Comparison of ENCODE assay signal across 8 cellular contexts in the genomic region with DNA sequence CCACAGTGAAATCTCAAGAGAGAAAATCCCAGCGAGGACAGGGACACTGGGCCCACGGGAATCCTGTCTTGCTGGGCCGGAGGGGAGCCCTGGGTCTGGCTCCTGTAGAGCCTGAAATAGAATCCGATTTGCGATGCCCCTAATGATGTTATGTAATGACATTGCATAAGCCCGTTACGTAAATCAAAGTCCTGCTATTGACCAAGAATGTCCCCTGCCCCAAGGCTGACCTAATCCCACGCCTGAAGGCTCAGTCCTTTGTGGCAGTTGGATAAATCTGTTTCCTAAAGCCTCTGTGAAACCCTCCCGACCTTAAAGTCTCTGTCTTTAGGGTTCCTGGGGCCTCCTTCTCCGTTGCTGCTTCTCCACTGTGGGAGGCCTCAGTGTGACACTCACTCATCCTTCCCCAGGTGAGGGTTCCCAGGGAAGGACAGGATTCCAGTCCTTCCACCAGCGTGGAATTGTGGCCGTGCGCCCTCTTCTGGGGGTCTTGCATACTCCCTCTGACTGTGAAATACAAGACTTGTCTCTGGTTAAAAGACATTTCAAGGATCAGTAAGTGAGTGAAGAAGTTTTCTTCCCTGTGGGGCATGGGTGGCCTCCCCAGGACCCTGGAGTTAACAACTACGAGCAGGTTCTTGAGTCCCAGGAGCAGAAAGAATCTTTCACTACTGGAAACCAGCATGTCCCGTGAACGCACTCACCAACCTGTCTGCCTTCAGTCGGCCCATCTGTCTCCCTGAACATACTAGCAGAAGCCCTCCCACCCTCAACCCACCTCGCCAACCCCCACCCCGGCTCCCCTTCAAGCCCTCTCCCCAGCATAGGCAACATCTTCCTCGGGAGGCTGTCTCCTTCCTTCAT. TPM values are rescaled to one million over a fixed set of nuclear protein-coding genes. Genes with fewer than 3 reads are reported as not detected.
DNase-seq lines count a peak whose midpoint lies in the region; ATAC-seq, FAIRE-seq and TF ChIP-seq lines count a peak whose summit lies in the region.

No MANE protein-coding gene starts in this region.

- no peaks in the 10 kb centered on the region for H3K36me3 ChIP-seq in A673 (ENCODE audit: insufficient read depth, low read length, poor library complexity, severe bottlenecking)
- H3K36me3 ChIP-seq in adipocyte (ENCODE audit: control insufficient read depth, insufficient read depth, low read length, severe bottlenecking) = no peaks in the 10 kb centered on the region

- H3K27me3 ChIP-seq in A673 (replicated peaks; ENCODE audit: insufficient read depth, low read depth, low read length, poor library complexity) (no peaks in the 10 kb centered on the region), adipocyte (replicated peaks; ENCODE audit: control insufficient read depth, insufficient read depth, low read length) (peaks cover 17% of the 10 kb centered on the region)
- no peaks in the 10 kb centered on the region for H3K27me3 ChIP-seq in CD4-positive, alpha-beta T cell (ENCODE audit: control insufficient read depth, insufficient read depth, low read length)

- no peak overlapping the region for H3K27ac Mint-ChIP-seq in natural killer cell
- no peak overlapping the region for H3K27ac Mint-ChIP-seq in stimulated activated naive B cell treated with anti-CD40 and anti-IgM and Interleukin-4, amounts not matched to agents 10 μg/mL and 1 μg/mL and 100 μg/mL, for 72 hours
- no peak overlapping the region for H3K27ac Mint-ChIP-seq in CD4-positive, alpha-beta T cell

- H3K27ac ChIP-seq in A673 (ENCODE audit: low read depth, low read length, poor library complexity, severe bottlenecking) = no peak overlapping the region
- no peak overlapping the region for H3K27ac ChIP-seq in CD4-positive, alpha-beta T cell (ENCODE audit: low read depth, low read length)

- H3K4me3 Mint-ChIP-seq in natural killer cell = no peak overlapping the region
- H3K4me3 Mint-ChIP-seq in stimulated activated naive B cell treated with anti-CD40 and anti-IgM and Interleukin-4, amounts not matched to agents 10 μg/mL and 1 μg/mL and 100 μg/mL, for 72 hours = no peak overlapping the region
- H3K4me3 Mint-ChIP-seq in CD4-positive, alpha-beta T cell = no peak overlapping the region

- H3K4me3 ChIP-seq in A673 (ENCODE audit: low read depth, low read length, poor library complexity, severe bottlenecking) (no peak overlapping the region), adipocyte (ENCODE audit: low read length) (no peak overlapping the region)

- no peak overlapping the region for H3K9ac ChIP-seq in adipocyte (ENCODE audit: low read length)

- no peaks in the 10 kb centered on the region for H3K27me3 Mint-ChIP-seq in natural killer cell (ENCODE audit: low read depth in 2 of 2)
- no peaks in the 10 kb centered on the region for H3K27me3 Mint-ChIP-seq in stimulated activated naive B cell treated with anti-CD40 and anti-IgM and Interleukin-4, amounts not matched to agents 10 μg/mL and 1 μg/mL and 100 μg/mL, for 72 hours
- no peaks in the 10 kb centered on the region for H3K27me3 Mint-ChIP-seq in CD4-positive, alpha-beta T cell

- H3K9me3 Mint-ChIP-seq in natural killer cell = no peaks in the 10 kb centered on the region
- H3K9me3 Mint-ChIP-seq in stimulated activated naive B cell treated with anti-CD40 and anti-IgM and Interleukin-4, amounts not matched to agents 10 μg/mL and 1 μg/mL and 100 μg/mL, for 72 hours = peaks cover 0 to 3% of the 10 kb centered on the region in 2 donors
- H3K9me3 Mint-ChIP-seq in CD4-positive, alpha-beta T cell = no peaks in the 10 kb centered on the region

- no peak for TF ChIP-seq POLR2A in H54 (IDR thresholded peaks at IDR 0.05; ENCODE audit: low read depth, low read length)

- DNase-seq in A673 (ENCODE audit: low spot score) (peak; percentile 52), H54 (ENCODE audit: insufficient read length, low spot score) (peak; percentile 40), adipocyte (ENCODE audit: low read depth) (peak; percentile 68), islet precursor cell (peak; percentile 85), GM19238 (ENCODE audit: insufficient read length, low spot score) (no peak), natural killer cell (no peak)
- no peak for DNase-seq in stimulated activated naive B cell treated with anti-CD40 and anti-IgM and Interleukin-4, amounts not matched to agents 10 μg/mL and 1 μg/mL and 100 μg/mL, for 72 hours
- no peak for DNase-seq in CD4-positive, alpha-beta T cell

- POLR2A ChIA-PET in A673 (lab: Charles Lee; ENCODE audit: low non-redundant PET) = no interaction called here
- POLR2A ChIA-PET in CD4-positive, alpha-beta T cell (lab: Charles Lee) = no interaction called here

- H3K4me1 ChIP-seq in A673 (ENCODE audit: insufficient read depth, low read length, poor library complexity, severe bottlenecking) (no peaks in the 10 kb centered on the region), adipocyte (ENCODE audit: control insufficient read depth, insufficient read depth, low read length) (no peaks in the 10 kb centered on the region)

- TF ChIP-seq CTCF in A673 (conservative IDR thresholded peaks at IDR 0.05; ENCODE audit: low read depth, low read length) (peak; percentile 83), natural killer cell (IDR thresholded peaks at IDR 0.05) (no peak)
- no peak for TF ChIP-seq CTCF in CD4-positive, alpha-beta T cell (IDR thresholded peaks at IDR 0.05)

- H3K9me3 ChIP-seq in A673 (ENCODE audit: low read depth, low read length, poor library complexity, severe bottlenecking) (no peaks in the 10 kb centered on the region), adipocyte (ENCODE audit: control insufficient read depth, low read length) (peaks cover 4% of the 10 kb centered on the region)
- no peaks in the 10 kb centered on the region for H3K9me3 ChIP-seq in CD4-positive, alpha-beta T cell (ENCODE audit: control insufficient read depth, low read length)

- FAIRE-seq in H54 (lab: Jason Lieb, UNC) = no peak

- intact Hi-C loops in A673 (cut with micrococcal nuclease; ENCODE audit: unreplicated experiment) (no loop called here), natural killer cell (cut with micrococcal nuclease) (no loop called here)
- intact Hi-C loops in CD4-positive, alpha-beta T cell (cut with DNase I, micrococcal nuclease) = no loop called here

- no peaks in the 10 kb centered on the region for H3K36me3 Mint-ChIP-seq in natural killer cell
- H3K36me3 Mint-ChIP-seq in stimulated activated naive B cell treated with anti-CD40 and anti-IgM and Interleukin-4, amounts not matched to agents 10 μg/mL and 1 μg/mL and 100 μg/mL, for 72 hours = peaks cover 0 to 3% of the 10 kb centered on the region in 2 donors
- H3K36me3 Mint-ChIP-seq in CD4-positive, alpha-beta T cell (ENCODE audit: low read depth) = no peaks in the 10 kb centered on the region

- CTCF ChIA-PET in A673 (lab: Charles Lee) = no interaction called here
- CTCF ChIA-PET in CD4-positive, alpha-beta T cell (lab: Charles Lee) = interaction anchor here (0.6 kb wide), 1 partner anchor 245 kb away, joined by 3 read pairs; no protein-coding TSS in a partner anchor

- H3K4me1 Mint-ChIP-seq in natural killer cell = no peaks in the 10 kb centered on the region
- no peaks in the 10 kb centered on the region for H3K4me1 Mint-ChIP-seq in stimulated activated naive B cell treated with anti-CD40 and anti-IgM and Interleukin-4, amounts not matched to agents 10 μg/mL and 1 μg/mL and 100 μg/mL, for 72 hours
- H3K4me1 Mint-ChIP-seq in CD4-positive, alpha-beta T cell (ENCODE audit: low read depth) = no peaks in the 10 kb centered on the region

- BruUV-seq in A673 (replicated peaks; lab: Mats Ljungman, UMichigan) = no TSS peak

- ATAC-seq in natural killer cell = no peak
- no peak for ATAC-seq in stimulated activated naive B cell treated with anti-CD40 and anti-IgM and Interleukin-4, amounts not matched to agents 10 μg/mL and 1 μg/mL and 100 μg/mL, for 72 hours (replicated peaks)
- ATAC-seq in CD4-positive, alpha-beta T cell (ENCODE audit: poor library complexity) = no peak

RNA-seq across cellular contexts. Expression of a gene that starts 19.8 kb away (rescaled TPM):
- total RNA-seq in A673 (2021) = 3.5 and 7.5 TPM in 2 replicates
- 1 to 10 TPM; 2.8 to 5.4 (median 3.7) TPM for total RNA-seq in natural killer cell
- 1 to 10 TPM; 4.1 to 4.3 TPM for total RNA-seq in CD4-positive, alpha-beta T cell

Comparison
In these comparisons a context has a peak if more than half of its experiments do, and no peak if none do; other contexts are left out.
1. DNase-seq: peak in A673 (single experiment), H54 (single experiment), adipocyte (single experiment) and islet precursor cell (single experiment); none in GM19238 (single experiment), natural killer cell (single experiment), stimulated activated naive B cell treated with anti-CD40 and anti-IgM and Interleukin-4, amounts not matched to agents 10 μg/mL and 1 μg/mL and 100 μg/mL, for 72 hours (single experiment) and CD4-positive, alpha-beta T cell (0 of 10).